17 cellular contexts compared by ENCODE assay signal in the genomic region with DNA sequence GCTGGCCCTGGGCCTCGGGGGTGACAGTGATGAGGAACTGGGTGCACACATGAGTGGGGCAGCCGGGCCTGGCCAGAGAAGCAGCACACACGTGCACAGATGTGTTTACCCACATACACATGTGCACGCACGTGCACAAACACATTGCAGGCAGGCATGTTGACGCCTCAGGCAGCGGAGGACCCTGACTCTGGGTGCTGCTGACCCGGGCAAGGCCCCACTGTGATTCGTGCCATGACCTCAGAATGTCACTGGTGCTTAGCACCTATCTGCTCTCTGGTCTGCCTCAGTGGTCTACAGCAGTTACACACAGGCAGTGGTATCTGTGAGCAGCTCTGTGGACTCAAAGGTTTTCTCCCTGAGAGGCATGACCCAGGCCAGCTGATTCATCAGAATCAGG. TPM values are rescaled to one million over a fixed set of nuclear protein-coding genes. Genes with fewer than 3 reads are reported as not detected.
"Had no signal": no experiment of that assay in that cellular context is flagged by ENCODE, and none has a peak within 500 bp of the region (broad histone marks: within the 10 kb centered on the region; RNA-seq: fewer than 3 reads in every experiment).

TBC1D3G (plus strand) TSS at position 301 of the 400 bp plus-strand sequence. CDS start 1,528 bp downstream, outside the sequence.

RNA-seq across cellular contexts. Expression of gene TBC1D3G, which starts in this region (rescaled TPM):
- total RNA-seq: activated naive CD4-positive, alpha-beta T cell treated with anti-CD3 and anti-CD28 coated beads for 36 hours; activated naive CD4-positive, alpha-beta T cell treated with anti-CD3 and anti-CD28 coated beads, Interleukin-2, amount 50 U/mL, for 72 hours; activated naive CD8-positive, alpha-beta T cell treated with anti-CD3 and anti-CD28 coated beads for 36 hours; activated naive CD8-positive, alpha-beta T cell treated with anti-CD3 and anti-CD28 coated beads, Interleukin-2, amount 10 ng/mL, durations not matched to agents 7 days and 5 days; activated T-cell treated with anti-CD3 and anti-CD28 coated beads, Interleukin-2, amount 50 U/mL, for 4 hours; activated T-helper 1 cell treated with anti-CD3 and anti-CD28 coated beads, Interleukin-12 subunit alpha, Interleukin-12 subunit beta, Interleukin-2, Interleukin-4 antibody, amounts not matched to agents 30 ng/mL and 10 ng/mL and 1 ng/mL, durations not matched to agents 14 hours and 24 hours and 36 hours; activated T-helper 17 cell treated with anti-CD3 and anti-CD28 coated beads, Interleukin-2, amount 50 U/mL, for 72 hours; activated T-helper 2 cell treated with anti-CD3 and anti-CD28 coated beads, Interferon-gamma antibody, Interleukin-2, Interleukin-4, amounts not matched to agents 10 μg/mL and 5 μg/mL and 100 μg/mL, durations not matched to agents 14 hours and 24 hours and 36 hours; adrenal gland; aorta; ascending aorta; astrocyte; body of pancreas; bronchial epithelial cell; cardiac septum; cerebellum; chondrocyte had no signal
